ENCODE assay signal across 9 cellular contexts in genomic region chr3:11624161-11624560, GRCh38. TPM values are rescaled to one million over a fixed set of nuclear protein-coding genes. Genes with fewer than 3 reads are reported as not detected.
DNase-seq lines count a peak whose midpoint lies in the region; ATAC-seq and TF ChIP-seq lines count a peak whose summit lies in the region.
"Had no signal": no experiment of that assay in that cellular context is flagged by ENCODE, and none has a peak within 500 bp of the region (broad histone marks: within the 10 kb centered on the region; RNA-seq: fewer than 3 reads in every experiment).

No MANE protein-coding gene starts in this region.

- no peaks in the 10 kb centered on the region for H3K27me3 Mint-ChIP-seq in T-helper 1 cell treated with Interleukin-12 subunit alpha and Interleukin-12 subunit beta and Interleukin-4 antibody, amounts not matched to agents 30 μg/mL and 1 μg/mL, for 36 hours (ENCODE audit: low read depth)
- H3K27me3 Mint-ChIP-seq in activated naive CD8-positive, alpha-beta T cell treated with anti-CD3 and anti-CD28 coated beads, Interleukin-2, amount 10 ng/mL, durations not matched to agents 7 days and 5 days: no peaks in the 10 kb centered on the region

- peaks cover 3% of the 10 kb centered on the region for H3K9me3 Mint-ChIP-seq in T-helper 1 cell treated with Interleukin-12 subunit alpha and Interleukin-12 subunit beta and Interleukin-4 antibody, amounts not matched to agents 30 μg/mL and 1 μg/mL, for 36 hours
- H3K9me3 Mint-ChIP-seq in activated naive CD8-positive, alpha-beta T cell treated with anti-CD3 and anti-CD28 coated beads, Interleukin-2, amount 10 ng/mL, durations not matched to agents 7 days and 5 days: peaks cover 2% of the 10 kb centered on the region

- peak overlapping the region; percentile 67 for H3K4me3 Mint-ChIP-seq in T-helper 1 cell treated with Interleukin-12 subunit alpha and Interleukin-12 subunit beta and Interleukin-4 antibody, amounts not matched to agents 30 μg/mL and 1 μg/mL, for 36 hours
- H3K4me3 Mint-ChIP-seq in activated naive CD8-positive, alpha-beta T cell treated with anti-CD3 and anti-CD28 coated beads, Interleukin-2, amount 10 ng/mL, durations not matched to agents 7 days and 5 days: peak overlapping the region; percentile 69

- peaks cover 11% of the 10 kb centered on the region for H3K36me3 Mint-ChIP-seq in T-helper 1 cell treated with Interleukin-12 subunit alpha and Interleukin-12 subunit beta and Interleukin-4 antibody, amounts not matched to agents 30 μg/mL and 1 μg/mL, for 36 hours (ENCODE audit: low read depth)
- H3K36me3 Mint-ChIP-seq in activated naive CD8-positive, alpha-beta T cell treated with anti-CD3 and anti-CD28 coated beads, Interleukin-2, amount 10 ng/mL, durations not matched to agents 7 days and 5 days: peaks cover 25% of the 10 kb centered on the region

- POLR2A ChIA-PET in activated naive CD8-positive, alpha-beta T cell treated with anti-CD3 and anti-CD28 coated beads, Interleukin-2, amount 10 ng/mL, durations not matched to agents 7 days and 5 days (lab: Charles Lee): interaction anchor here (1.1 to 2.6 kb wide), 3 partner anchors 17 to 223 kb away, joined by 3 to 14 read pairs (median 7); partner anchors contain the start of genes TAMM41 and VGLL4

- WGBS in smooth muscle cell (ENCODE audit: low lambda C conversion rate): 65% methylated on average over 8 of the region's 8 CpGs
- 57 to 69% (median 65%) methylated on average over 8 of the region's 8 CpGs for WGBS in stomach, 5 donors

- peaks cover 7% of the 10 kb centered on the region for H3K4me1 ChIP-seq in smooth muscle cell (ENCODE audit: low read depth)
- H3K4me1 ChIP-seq in stomach: peaks cover 46 to 82% (median 66%) of the 10 kb centered on the region in 4 donors
- peaks cover 68% of the 10 kb centered on the region for H3K4me1 ChIP-seq in mucosa of descending colon (ENCODE audit: low read depth)

- H3K9me3 ChIP-seq in smooth muscle cell (replicated peaks; ENCODE audit: low read depth) (no peaks in the 10 kb centered on the region), stomach (no peaks in the 10 kb centered on the region), mucosa of descending colon (no peaks in the 10 kb centered on the region)

- peak overlapping the region; percentile 82 for H3K27ac ChIP-seq in smooth muscle cell (ENCODE audit: low read depth)
- H3K27ac ChIP-seq in stomach: peak overlapping the region in 1 of 5 donors; percentile 43

- no peak for TF ChIP-seq CTCF in smooth muscle cell (IDR thresholded peaks at IDR 0.05; ENCODE audit: borderline replicate concordance, insufficient read depth, poor library complexity, severe bottlenecking)
- no peak for TF ChIP-seq CTCF in stomach (IDR thresholded peaks at IDR 0.05)
- TF ChIP-seq CTCF in mucosa of descending colon (IDR thresholded peaks at IDR 0.05): no peak

- peaks cover 100% of the 10 kb centered on the region for H3K79me2 ChIP-seq in smooth muscle cell (ENCODE audit: low read depth)

- H3K4me1 Mint-ChIP-seq in T-helper 1 cell treated with Interleukin-12 subunit alpha and Interleukin-12 subunit beta and Interleukin-4 antibody, amounts not matched to agents 30 μg/mL and 1 μg/mL, for 36 hours (ENCODE audit: low read depth): peaks cover 50% of the 10 kb centered on the region
- H3K4me1 Mint-ChIP-seq in activated naive CD8-positive, alpha-beta T cell treated with anti-CD3 and anti-CD28 coated beads, Interleukin-2, amount 10 ng/mL, durations not matched to agents 7 days and 5 days: peaks cover 65% of the 10 kb centered on the region

- intact Hi-C loops in stomach (cut with DNase I; ENCODE audit: low total_unique reads): no loop called here
- intact Hi-C loops in mucosa of descending colon (cut with DNase I, micrococcal nuclease): no loop called here

- H3F3A ChIP-seq in smooth muscle cell (ENCODE audit: low read depth): no peaks in the 10 kb centered on the region

- TF ChIP-seq EP300 in stomach (IDR thresholded peaks at IDR 0.05): no peak

- peak; percentile 49 for DNase-seq in ELR (ENCODE audit: low read depth)
- peak; percentile 39 for DNase-seq in activated naive CD8-positive, alpha-beta T cell treated with anti-CD3 and anti-CD28 coated beads, Interleukin-2, amount 10 ng/mL, durations not matched to agents 7 days and 5 days
- DNase-seq in smooth muscle cell (lab: John Stamatoyannopoulos, UW; ENCODE audit: unreplicated experiment): no peak
- DNase-seq in HK-2 (ENCODE audit: unreplicated experiment): no peak
- DNase-seq in stomach: no peak
- no peak for DNase-seq in mucosa of descending colon
- no peak for DNase-seq in HT-29 (ENCODE audit: low spot score)
- DNase-seq: activated gamma-delta T cell treated with Interleukin-2 at 50 U/mL for 16 hours had no signal

- peak; percentile 88 for ATAC-seq in activated naive CD8-positive, alpha-beta T cell treated with anti-CD3 and anti-CD28 coated beads, Interleukin-2, amount 10 ng/mL, durations not matched to agents 7 days and 5 days (ENCODE audit: low read depth)
- ATAC-seq in mucosa of descending colon: no peak

- peaks cover 100% of the 10 kb centered on the region for H4K20me1 ChIP-seq in smooth muscle cell (ENCODE audit: low read depth)

- peak overlapping the region; percentile 89 for H3K27ac Mint-ChIP-seq in T-helper 1 cell treated with Interleukin-12 subunit alpha and Interleukin-12 subunit beta and Interleukin-4 antibody, amounts not matched to agents 30 μg/mL and 1 μg/mL, for 36 hours
- H3K27ac Mint-ChIP-seq in activated naive CD8-positive, alpha-beta T cell treated with anti-CD3 and anti-CD28 coated beads, Interleukin-2, amount 10 ng/mL, durations not matched to agents 7 days and 5 days: peak overlapping the region; percentile 78

- TF ChIP-seq POLR2A in stomach (IDR thresholded peaks at IDR 0.05): no peak

- H3K9ac ChIP-seq in smooth muscle cell (ENCODE audit: low read depth): peak overlapping the region; percentile 39

- H3K27me3 ChIP-seq in smooth muscle cell (ENCODE audit: low read depth) (no peaks in the 10 kb centered on the region), stomach (no peaks in the 10 kb centered on the region)

- H2AFZ ChIP-seq in smooth muscle cell (ENCODE audit: low read depth): no peak overlapping the region

- H3K4me2 ChIP-seq in smooth muscle cell: peak overlapping the region; percentile 13

- no peak overlapping the region for H3K4me3 ChIP-seq in smooth muscle cell
- H3K4me3 ChIP-seq in stomach: no peak overlapping the region
- H3K4me3 ChIP-seq in mucosa of descending colon: no peak overlapping the region

- H3K36me3 ChIP-seq in smooth muscle cell (ENCODE audit: low read depth): no peaks in the 10 kb centered on the region
- H3K36me3 ChIP-seq in stomach: no peaks in the 10 kb centered on the region
- H3K36me3 ChIP-seq in mucosa of descending colon (ENCODE audit: low read depth): no peaks in the 10 kb centered on the region

RNA-seq across cellular contexts. Expression of gene VGLL4, which starts 19.6 kb away (rescaled TPM):
- total RNA-seq in activated naive CD8-positive, alpha-beta T cell treated with anti-CD3 and anti-CD28 coated beads, Interleukin-2, amount 10 ng/mL, durations not matched to agents 7 days and 5 days: 10 to 100 TPM; 33.5 to 37.8 TPM
- total RNA-seq in smooth muscle cell (109 and 149 TPM in 2 replicates), stomach (100 to 1,000 TPM in 2 of 5 donors, 10 to 100 TPM in 3; 15.2 to 147 (median 53.8) TPM), mucosa of descending colon (10 to 100 TPM; 42.5 to 51.3 (median 46.4) TPM)
- polyA plus RNA-seq in smooth muscle cell (64.3 and 72.0 TPM in 2 replicates), stomach (10 to 100 TPM; 18.9 to 33.9 (median 26.0) TPM)
- 25.1 and 28.4 TPM in 2 replicates for total RNA-seq in HT-29 (2014; rRNA removed; shearing (Covaris generic))

Comparison
In these comparisons a context has a peak if more than half of its experiments do, and no peak if none do; other contexts are left out.
1. DNase-seq: peak in ELR (single experiment) and activated naive CD8-positive, alpha-beta T cell treated with anti-CD3 and anti-CD28 coated beads, Interleukin-2, amount 10 ng/mL, durations not matched to agents 7 days and 5 days (single experiment); none in smooth muscle cell (single experiment), HK-2 (single experiment), stomach (single experiment), mucosa of descending colon (0 of 3) and HT-29 (single experiment).